ENCODE assay signal across 17 cellular contexts in genomic region chr1:26740958-26741357, GRCh38. TPM values are rescaled to one million over a fixed set of nuclear protein-coding genes. Genes with fewer than 3 reads are reported as not detected.
DNase-seq lines count a peak whose midpoint lies in the region; ATAC-seq and TF ChIP-seq lines count a peak whose summit lies in the region.
"Had no signal": no experiment of that assay in that cellular context is flagged by ENCODE, and none has a peak within 500 bp of the region (broad histone marks: within the 10 kb centered on the region; RNA-seq: fewer than 3 reads in every experiment).

No MANE protein-coding gene starts in this region.

- H3K27me3 Mint-ChIP-seq in activated naive CD8-positive, alpha-beta T cell treated with anti-CD3 and anti-CD28 coated beads, Interleukin-2, amount 50 U/mL, for 24 hours, result no peaks in the 10 kb centered on the region

- CTCF ChIA-PET in A673 (lab: Charles Lee), result no interaction called here

- no peak overlapping the region for H3K4me3 ChIP-seq in A673 (ENCODE audit: low read depth, low read length, poor library complexity, severe bottlenecking)
- H3K4me3 ChIP-seq in mucosa of descending colon, result no peak overlapping the region

- H3K4me1 ChIP-seq in A673 (ENCODE audit: insufficient read depth, low read length, poor library complexity, severe bottlenecking) (peaks cover 7% of the 10 kb centered on the region), mucosa of descending colon (ENCODE audit: low read depth) (peaks cover 34% of the 10 kb centered on the region)

- TF ChIP-seq CTCF in A673 (conservative IDR thresholded peaks at IDR 0.05; ENCODE audit: low read depth, low read length) (no peak), mucosa of descending colon (IDR thresholded peaks at IDR 0.05) (no peak)

- in situ Hi-C loops in G401 (cut with HindIII; ENCODE audit: low sequenced_read_pairs), result no loop called here

- H3K27ac ChIP-seq in A673 (ENCODE audit: low read depth, low read length, poor library complexity, severe bottlenecking), result no peak overlapping the region
- H3K27ac ChIP-seq: brain microvascular endothelial cell had no signal

- H3K36me3 ChIP-seq in A673 (ENCODE audit: insufficient read depth, low read length, poor library complexity, severe bottlenecking) (peaks cover 76% of the 10 kb centered on the region), mucosa of descending colon (ENCODE audit: low read depth) (peaks cover 5% of the 10 kb centered on the region)

- no peaks in the 10 kb centered on the region for H3K9me3 ChIP-seq in A673 (ENCODE audit: low read depth, low read length, poor library complexity, severe bottlenecking)
- H3K9me3 ChIP-seq in mucosa of descending colon, result no peaks in the 10 kb centered on the region

- H3K4me1 Mint-ChIP-seq in activated naive CD8-positive, alpha-beta T cell treated with anti-CD3 and anti-CD28 coated beads, Interleukin-2, amount 50 U/mL, for 24 hours, result peaks cover 89% of the 10 kb centered on the region

- DNase-seq in A673 (ENCODE audit: low spot score) (no peak), G401 (ENCODE audit: low spot score) (peak; percentile 69), mucosa of descending colon (no peak), COLO829 (ENCODE audit: low spot score) (no peak), DMS79 treated with DMSO at 0.1 percent for 48 hours (lab: John Stamatoyannopoulos, UW) (no peak), AG08395 (ENCODE audit: low spot score) (no peak)
- DNase-seq in activated naive CD8-positive, alpha-beta T cell treated with anti-CD3 and anti-CD28 coated beads, Interleukin-2, amount 50 U/mL, for 24 hours, result no peak
- DNase-seq: activated CD4-positive, CD25-positive, alpha-beta regulatory T cell treated with anti-CD3 and anti-CD28 coated beads, Interleukin-2, amount 50 U/mL, for 72 hours; AML-193; brain microvascular endothelial cell; DND-41; foreskin melanocyte; NCI-H187; NCI-H524 treated with DMSO at 0.1 percent for 48 hours; small intestine had no signal

- no peaks in the 10 kb centered on the region for H3K9me3 Mint-ChIP-seq in activated naive CD8-positive, alpha-beta T cell treated with anti-CD3 and anti-CD28 coated beads, Interleukin-2, amount 50 U/mL, for 24 hours
- H3K9me3 Mint-ChIP-seq: activated T-helper 1 cell treated with anti-CD3 and anti-CD28 coated beads, Interleukin-12 subunit alpha, Interleukin-12 subunit beta, Interleukin-2, Interleukin-4 antibody, amounts not matched to agents 30 ng/mL and 10 ng/mL and 1 ng/mL, durations not matched to agents 14 hours and 24 hours and 36 hours had no signal

- POLR2A ChIA-PET in A673 (lab: Charles Lee; ENCODE audit: low non-redundant PET), result no interaction called here

- no peak for ATAC-seq in activated naive CD8-positive, alpha-beta T cell treated with anti-CD3 and anti-CD28 coated beads, Interleukin-2, amount 50 U/mL, for 24 hours
- ATAC-seq in mucosa of descending colon, result peak; percentile 44
- no peak for ATAC-seq in GM18870 (IDR thresholded peaks at IDR 0.05; ENCODE audit: unreplicated experiment)

- peak overlapping the region; percentile 92 for H3K27ac Mint-ChIP-seq in activated naive CD8-positive, alpha-beta T cell treated with anti-CD3 and anti-CD28 coated beads, Interleukin-2, amount 50 U/mL, for 24 hours

- H3K27me3 ChIP-seq in A673 (replicated peaks; ENCODE audit: insufficient read depth, low read depth, low read length, poor library complexity), result no peaks in the 10 kb centered on the region
- H3K27me3 ChIP-seq: brain microvascular endothelial cell had no signal

- H3K36me3 Mint-ChIP-seq in activated naive CD8-positive, alpha-beta T cell treated with anti-CD3 and anti-CD28 coated beads, Interleukin-2, amount 50 U/mL, for 24 hours (ENCODE audit: low read depth), result peaks cover 62% of the 10 kb centered on the region

- intact Hi-C loops in A673 (cut with micrococcal nuclease; ENCODE audit: unreplicated experiment) (no loop called here), mucosa of descending colon (cut with DNase I, micrococcal nuclease) (no loop called here)

- TSS peak; percentile 4 for BruUV-seq in A673 (replicated peaks; lab: Mats Ljungman, UMichigan)

- H3K4me3 Mint-ChIP-seq in activated naive CD8-positive, alpha-beta T cell treated with anti-CD3 and anti-CD28 coated beads, Interleukin-2, amount 50 U/mL, for 24 hours, result no peak overlapping the region

RNA-seq across cellular contexts. Expression of gene ARID1A, which starts 45.1 kb away (rescaled TPM):
- total RNA-seq in A673 (2021), result 120 and 123 TPM in 2 replicates
- total RNA-seq in G401 (2014; rRNA removed; shearing (Covaris generic)), result 14.3 and 21.5 TPM in 2 replicates
- total RNA-seq in mucosa of descending colon, result 10 to 100 TPM; 59.9 to 81.2 (median 65.4) TPM

RNA-seq across cellular contexts. Expression of gene PIGV, which starts 46.8 kb away (rescaled TPM):
- total RNA-seq in A673 (2021) (4.9 and 9.1 TPM in 2 replicates), mucosa of descending colon (10 to 100 TPM; 16.5 to 22.3 (median 17.5) TPM)
- total RNA-seq in G401 (2014; rRNA removed; shearing (Covaris generic)), result 4.0 and 9.1 TPM in 2 replicates
